ENCODE assay signal across 21 cellular contexts in the genomic region with DNA sequence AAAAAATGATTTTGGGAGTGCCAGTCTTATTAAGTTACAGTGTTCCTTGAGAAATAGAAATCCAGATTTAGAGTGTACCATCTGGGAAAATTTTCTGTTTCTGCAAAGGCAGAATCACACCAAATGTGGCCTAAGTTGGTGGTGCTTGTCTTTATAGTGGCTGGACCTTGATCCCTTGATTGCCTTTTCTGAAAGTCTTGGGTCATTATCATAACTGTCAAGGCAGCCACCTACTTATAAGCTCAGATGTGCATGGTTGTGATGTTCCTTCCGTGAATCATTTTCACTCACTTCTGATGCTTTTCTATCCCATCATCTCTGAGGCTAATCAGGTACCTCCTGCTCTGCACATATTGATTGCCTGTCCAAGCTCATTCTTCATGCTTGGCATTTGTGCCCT. TPM values are rescaled to one million over a fixed set of nuclear protein-coding genes. Genes with fewer than 3 reads are reported as not detected.
DNase-seq lines count a peak whose midpoint lies in the region; ATAC-seq, FAIRE-seq and TF ChIP-seq lines count a peak whose summit lies in the region.
"Had no signal": no experiment of that assay in that cellular context is flagged by ENCODE, and none has a peak within 500 bp of the region (broad histone marks: within the 10 kb centered on the region; RNA-seq: fewer than 3 reads in every experiment).

No MANE protein-coding gene starts in this region.

- H3K23ac ChIP-seq in IMR-90 (ENCODE audit: low read depth, low read length), result no peak overlapping the region

- no CpG with 5 or more reads among the region's 1 CpG for WGBS in IMR-90 (ENCODE audit: extremely low coverage in 2 of 2, insufficient read length in 1 of 2), 2 experiments

- no peak overlapping the region for H4K91ac ChIP-seq in IMR-90 (ENCODE audit: insufficient read depth, low read depth, low read length)

- no peak overlapping the region for H3K14ac ChIP-seq in IMR-90 (replicated peaks; ENCODE audit: low read depth, low read length)

- no peak overlapping the region for H4K5ac ChIP-seq in IMR-90 (ENCODE audit: low read depth, low read length)

- dilution Hi-C loops in IMR-90 (cut with HindIII; ENCODE audit: low sequenced_read_pairs, unreplicated experiment), result no loop called here

- H3K9me1 ChIP-seq in IMR-90 (ENCODE audit: insufficient read depth, low read length), result peaks cover 6% of the 10 kb centered on the region; the same call in 1 of the 2 replicates

- TF ChIP-seq POLR2A in IMR-90 (IDR thresholded peaks at IDR 0.05; ENCODE audit: low read depth, low read length) (no peak), gastrocnemius medialis (IDR thresholded peaks at IDR 0.05) (no peak)

- intact Hi-C loops in IMR-90 (cut with micrococcal nuclease) (loop anchor here (10.0 kb wide), 1 partner anchor 547 kb away; no protein-coding TSS in a partner anchor), mucosa of descending colon (cut with DNase I, micrococcal nuclease) (no loop called here), gastrocnemius medialis (cut with DNase I; ENCODE audit: low total_unique reads) (no loop called here)

- H2BK15ac ChIP-seq in IMR-90 (ENCODE audit: low read depth, low read length), result no peak overlapping the region

- H3K36me3 ChIP-seq in IMR-90 (ENCODE audit: control insufficient read depth, insufficient read depth, low read length) (no peaks in the 10 kb centered on the region), mucosa of descending colon (ENCODE audit: low read depth) (no peaks in the 10 kb centered on the region), gastrocnemius medialis (no peaks in the 10 kb centered on the region)

- DNase-seq in IMR-90 (no peak), mucosa of descending colon (peak in 1 of 3 donors; percentile 42), gastrocnemius medialis (no peak), NCI-H748 treated with DMSO at 0.1 percent for 48 hours (lab: John Stamatoyannopoulos, UW) (no peak), NCI-H128 (lab: John Stamatoyannopoulos, UW; ENCODE audit: unreplicated experiment) (no peak), HTR-8/SVneo (ENCODE audit: insufficient read length, low spot score) (no peak)
- DNase-seq: AML-193; Caco-2; Calu3; CD4-positive, alpha-beta T cell; CD8-positive, alpha-beta T cell; DMS79 treated with DMSO at 0.1 percent for 48 hours; GF-D8 had no signal

- H3K9me3 ChIP-seq in IMR-90 (ENCODE audit: control insufficient read depth, insufficient read depth, low read length) (no peaks in the 10 kb centered on the region), mucosa of descending colon (no peaks in the 10 kb centered on the region), gastrocnemius medialis (no peaks in the 10 kb centered on the region)
- H3K9me3 ChIP-seq: A549; BLaER1 treated with 17β-estradiol and CSF1 and Interleukin-3, amounts not matched to agents 10 nM and 100 nM; Caco-2 had no signal

- H2BK20ac ChIP-seq in IMR-90 (ENCODE audit: low read depth, low read length), result peak overlapping the region; percentile 47; the same call in 1 of the 2 replicates

- H4K8ac ChIP-seq in IMR-90 (ENCODE audit: low read depth in 2 of 2, low read length in 2 of 2), result no peak overlapping the region

- H3K18ac ChIP-seq in IMR-90 (ENCODE audit: low read depth, low read length), result no peak overlapping the region

- CTCF ChIA-PET in IMR-90 (lab: Yijun Ruan, JAX), result no interaction called here

- H3K27ac ChIP-seq in IMR-90 (ENCODE audit: insufficient read depth, low read length), result no peak overlapping the region
- H3K27ac ChIP-seq in gastrocnemius medialis, result peak overlapping the region in 3 of 4 donors; percentile 16 to 39 (median 24)
- H3K27ac ChIP-seq: 22Rv1; A549; BLaER1 treated with 17β-estradiol and CSF1 and Interleukin-3, amounts not matched to agents 10 nM and 100 nM; C4-2B had no signal

- no peak overlapping the region for H3K4me2 ChIP-seq in IMR-90 (ENCODE audit: low read depth, low read length)
- H3K4me2 ChIP-seq: A549; BLaER1 treated with 17β-estradiol and CSF1 and Interleukin-3, amounts not matched to agents 10 nM and 100 nM had no signal

- no peak overlapping the region for H3K4me3 ChIP-seq in IMR-90 (ENCODE audit: insufficient read depth, low read depth, low read length)
- no peak overlapping the region for H3K4me3 ChIP-seq in mucosa of descending colon
- H3K4me3 ChIP-seq in gastrocnemius medialis, result no peak overlapping the region
- H3K4me3 ChIP-seq: A549; BLaER1 treated with 17β-estradiol and CSF1 and Interleukin-3, amounts not matched to agents 10 nM and 100 nM had no signal

- TF ChIP-seq CTCF in IMR-90 (conservative IDR thresholded peaks at IDR 0.05; ENCODE audit: low read depth, low read length) (no peak), mucosa of descending colon (IDR thresholded peaks at IDR 0.05) (no peak), gastrocnemius medialis (IDR thresholded peaks at IDR 0.05 in 4 of 5, conservative IDR thresholded peaks at IDR 0.05 in 1 of 5) (no peak)

- in situ Hi-C loops in IMR-90 (cut with MboI; ENCODE audit: low sequenced_read_pairs), result loop anchor here (5.0 to 25.0 kb wide), 3 partner anchors 415 to 900 kb away; no protein-coding TSS in a partner anchor
- in situ Hi-C loops in gastrocnemius medialis (cut with MboI; ENCODE audit: low sequenced_read_pairs in 4 of 4), result loop anchor here (5.0 to 25.0 kb wide), 5 partner anchors 225 to 757 kb away; no protein-coding TSS in a partner anchor

- H2AK9ac ChIP-seq in IMR-90 (replicated peaks; ENCODE audit: low read depth, low read length, poor library complexity), result no peak overlapping the region

- no peak for TF ChIP-seq RAD21 in IMR-90 (IDR thresholded peaks at IDR 0.05; ENCODE audit: low read length)

- FAIRE-seq in HTR-8/SVneo (lab: Jason Lieb, UNC), result no peak
- FAIRE-seq: A549, D721Med, G401.6, GM12891, GM19239 had no signal

- no peak overlapping the region for H3K56ac ChIP-seq in IMR-90 (ENCODE audit: extremely low read depth, insufficient read depth, low read length)

- POLR2A ChIA-PET in IMR-90 (lab: Charles Lee; ENCODE audit: unreplicated experiment), result no interaction called here

- peaks cover 28 to 59% of the 10 kb centered on the region in 2 experiments for H3K79me1 ChIP-seq in IMR-90 (ENCODE audit: low read depth in 1 of 2, low read length in 2 of 2)

- no peak overlapping the region for H3K9ac ChIP-seq in IMR-90 (ENCODE audit: low read depth, low read length)
- H3K9ac ChIP-seq: BLaER1 treated with 17β-estradiol and CSF1 and Interleukin-3, amounts not matched to agents 10 nM and 100 nM had no signal

- H3K27me3 ChIP-seq in IMR-90 (ENCODE audit: control insufficient read depth, insufficient read depth, low read length) (no peaks in the 10 kb centered on the region), gastrocnemius medialis (no peaks in the 10 kb centered on the region)
- H3K27me3 ChIP-seq: BLaER1 treated with 17β-estradiol and CSF1 and Interleukin-3, amounts not matched to agents 10 nM and 100 nM had no signal

- H2AK5ac ChIP-seq in IMR-90 (ENCODE audit: low read depth, low read length), result no peak overlapping the region

- no peak overlapping the region for H2AFZ ChIP-seq in IMR-90 (replicated peaks; ENCODE audit: low read length, poor library complexity)

- no TSS peak for BruUV-seq in IMR-90 (replicated peaks; lab: Mats Ljungman, UMichigan)

- H3K4ac ChIP-seq in IMR-90 (ENCODE audit: low read depth, low read length), result no peak overlapping the region

- ATAC-seq in IMR-90 (ENCODE audit: low read depth) (no peak), mucosa of descending colon (peak; percentile 82), gastrocnemius medialis (no peak)
- ATAC-seq: A549; CD8-positive, alpha-beta T cell had no signal

- no peaks in the 10 kb centered on the region for H4K20me1 ChIP-seq in IMR-90 (ENCODE audit: insufficient read depth, low read length)

- peaks cover 2% of the 10 kb centered on the region; the same call in 1 of the 2 replicates for H3K4me1 ChIP-seq in IMR-90 (ENCODE audit: control insufficient read depth, insufficient read depth, low read length)
- H3K4me1 ChIP-seq in mucosa of descending colon (ENCODE audit: low read depth), result peaks cover 16% of the 10 kb centered on the region
- peaks cover 7 to 12% of the 10 kb centered on the region in 2 donors for H3K4me1 ChIP-seq in gastrocnemius medialis
- H3K4me1 ChIP-seq: A549, Caco-2 had no signal

- no peak overlapping the region for H2BK5ac ChIP-seq in IMR-90 (ENCODE audit: low read depth, low read length, poor library complexity, severe bottlenecking)

- H2BK120ac ChIP-seq in IMR-90 (ENCODE audit: low read depth, low read length), result no peak overlapping the region

TF ChIP-seq in IMR-90, 13 proteins besides CTCF, POLR2A, EP300 and RAD21 (continues in another document):
- TF ChIP-seq SMC3 (IDR thresholded peaks at IDR 0.05; ENCODE audit: low read depth, low read length), result no peak
- no peak for TF ChIP-seq MAFK (IDR thresholded peaks at IDR 0.05; ENCODE audit: low read depth, low read length)
- TF ChIP-seq, protein P1, sequence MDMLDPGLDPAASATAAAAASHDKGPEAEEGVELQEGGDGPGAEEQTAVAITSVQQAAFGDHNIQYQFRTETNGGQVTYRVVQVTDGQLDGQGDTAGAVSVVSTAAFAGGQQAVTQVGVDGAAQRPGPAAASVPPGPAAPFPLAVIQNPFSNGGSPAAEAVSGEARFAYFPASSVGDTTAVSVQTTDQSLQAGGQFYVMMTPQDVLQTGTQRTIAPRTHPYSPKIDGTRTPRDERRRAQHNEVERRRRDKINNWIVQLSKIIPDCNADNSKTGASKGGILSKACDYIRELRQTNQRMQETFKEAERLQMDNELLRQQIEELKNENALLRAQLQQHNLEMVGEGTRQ (IDR thresholded peaks at IDR 0.05; ENCODE audit: low read depth, low read length), result no peak
- TF ChIP-seq BHLHE40 (IDR thresholded peaks at IDR 0.05; ENCODE audit: low read depth, low read length), result no peak
- no peak for TF ChIP-seq CHD1 (IDR thresholded peaks at IDR 0.05; ENCODE audit: low read depth, low read length)
- TF ChIP-seq FOS (IDR thresholded peaks at IDR 0.05; ENCODE audit: low read depth, low read length), result no peak
- TF ChIP-seq, protein P2, sequence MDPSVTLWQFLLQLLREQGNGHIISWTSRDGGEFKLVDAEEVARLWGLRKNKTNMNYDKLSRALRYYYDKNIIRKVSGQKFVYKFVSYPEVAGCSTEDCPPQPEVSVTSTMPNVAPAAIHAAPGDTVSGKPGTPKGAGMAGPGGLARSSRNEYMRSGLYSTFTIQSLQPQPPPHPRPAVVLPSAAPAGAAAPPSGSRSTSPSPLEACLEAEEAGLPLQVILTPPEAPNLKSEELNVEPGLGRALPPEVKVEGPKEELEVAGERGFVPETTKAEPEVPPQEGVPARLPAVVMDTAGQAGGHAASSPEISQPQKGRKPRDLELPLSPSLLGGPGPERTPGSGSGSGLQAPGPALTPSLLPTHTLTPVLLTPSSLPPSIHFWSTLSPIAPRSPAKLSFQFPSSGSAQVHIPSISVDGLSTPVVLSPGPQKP (IDR thresholded peaks at IDR 0.05; ENCODE audit: borderline replicate concordance, low read depth, low read length), result no peak
- TF ChIP-seq RFX5 (IDR thresholded peaks at IDR 0.05; ENCODE audit: low read depth, low read length), result no peak
- no peak for TF ChIP-seq CEBPB (IDR thresholded peaks at IDR 0.05; ENCODE audit: low read depth, low read length)

RNA-seq across cellular contexts. Expression of a gene that starts 20.1 kb away (rescaled TPM):
- total RNA-seq in IMR-90 (2012; rRNA removed) (13.6 and 18.1 TPM in 2 replicates), mucosa of descending colon (10 to 100 TPM in 2 of 3 donors, 1 to 10 TPM in 1; 9.6 to 24.2 (median 13.8) TPM), gastrocnemius medialis (10 to 100 TPM; 23.2 to 89.5 (median 67.6) TPM)
- 10.0 and 12.5 TPM in 2 replicates for polyA plus RNA-seq in IMR-90 (2012; rRNA removed)
- polyA plus RNA-seq in IMR-90 (2012; cell fraction: cytosol; rRNA removed), result 2.1 and 2.2 TPM in 2 replicates
- polyA plus RNA-seq in IMR-90 (2012; cell fraction: nucleus; rRNA removed; ENCODE audit: low replicate concordance), result 0.51 and 4.4 TPM in 2 replicates
